Comparison of ENCODE assay signal across 8 cellular contexts in the genomic region with DNA sequence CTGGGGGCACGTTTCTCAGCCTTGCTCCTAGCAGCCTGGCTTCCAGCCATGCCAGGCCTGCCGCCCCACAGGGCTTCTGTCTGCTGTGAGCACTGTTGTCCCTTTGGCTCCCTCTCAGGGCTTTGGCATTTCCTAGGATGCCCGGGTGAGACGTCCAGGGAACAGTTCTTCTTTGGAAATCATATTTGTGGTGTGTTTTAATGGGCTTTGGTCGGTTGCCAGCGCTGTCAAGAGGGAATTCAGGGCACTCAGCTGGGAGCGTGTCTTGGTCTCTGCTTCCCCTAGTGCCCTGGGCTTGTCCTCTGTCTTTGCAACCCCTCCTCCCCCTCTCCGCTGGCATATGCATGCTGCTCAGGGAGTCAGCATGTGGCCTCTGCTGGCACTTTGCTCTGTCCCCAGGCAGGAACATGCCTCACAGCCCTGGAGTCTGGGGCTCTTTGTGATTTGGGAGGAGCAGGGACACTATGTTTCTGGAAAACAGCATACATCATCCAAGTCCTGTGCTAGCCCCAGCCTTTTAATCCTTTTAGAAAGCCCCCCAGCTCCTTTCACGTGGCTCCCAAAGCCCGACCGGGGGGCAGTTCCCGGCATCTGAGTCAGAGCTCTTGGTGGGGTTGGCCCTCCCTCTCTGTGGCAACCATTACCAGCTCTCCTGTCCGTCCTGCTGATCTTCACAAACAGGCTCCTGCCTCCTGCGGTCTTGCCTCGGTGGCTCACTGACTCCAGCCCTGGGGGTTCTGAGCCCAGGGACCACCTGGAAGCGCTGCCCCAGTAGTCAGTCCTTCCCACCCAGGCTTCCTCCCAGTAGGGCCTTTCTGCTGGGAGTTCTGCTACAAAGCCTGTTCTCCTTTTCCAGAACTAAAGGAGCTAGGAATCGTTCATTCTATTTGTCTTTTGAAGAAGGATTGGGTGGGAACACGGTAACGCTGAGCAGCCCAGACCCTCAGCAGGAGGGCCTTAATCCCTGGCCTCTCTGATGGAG. TPM values are rescaled to one million over a fixed set of nuclear protein-coding genes. Genes with fewer than 3 reads are reported as not detected.
DNase-seq lines count a peak whose midpoint lies in the region; ATAC-seq, FAIRE-seq and TF ChIP-seq lines count a peak whose summit lies in the region.

No MANE protein-coding gene starts in this region.

- H3K4me2 ChIP-seq in mammary epithelial cell (ENCODE audit: insufficient read depth, low read depth, low read length) = peak overlapping the region; percentile 53

- H3K36me3 ChIP-seq in mammary epithelial cell (ENCODE audit: insufficient read depth, low read length) = peaks cover 12% of the 10 kb centered on the region

- no peaks in the 10 kb centered on the region for H3K9me3 ChIP-seq in mammary epithelial cell (replicated peaks; ENCODE audit: insufficient read depth, low read length)

- H3K9ac ChIP-seq in mammary epithelial cell (ENCODE audit: insufficient read depth, low read length) = peak overlapping the region; percentile 72

- H2AFZ ChIP-seq in mammary epithelial cell (ENCODE audit: low read depth, low read length) = no peak overlapping the region

- FAIRE-seq in D721Med (lab: Jason Lieb, UNC) = no peak

- in situ Hi-C loops in mammary epithelial cell (cut with MboI; ENCODE audit: low sequenced_read_pairs in 2 of 2) = no loop called here

- TF ChIP-seq CTCF in mammary epithelial cell (conservative IDR thresholded peaks at IDR 0.05 in 1 of 2, IDR thresholded peaks at IDR 0.05 in 1 of 2; ENCODE audit: extremely low read depth in 1 of 2, insufficient read depth in 1 of 2, low read depth in 1 of 2, low read length in 2 of 2) = peak; percentile 2 to 31
- no peak for TF ChIP-seq CTCF in D721Med (IDR thresholded peaks at IDR 0.05; ENCODE audit: insufficient read depth, missing control alignments)

- H3K27ac ChIP-seq in mammary epithelial cell (ENCODE audit: insufficient read depth, low read depth, low read length) (peak overlapping the region; percentile 90), temporal lobe (ENCODE audit: low read depth, low read length) (peak overlapping the region; percentile 99)

- CTCF ChIA-PET in mammary epithelial cell (lab: Charles Lee; ENCODE audit: low non-redundant PET) = no interaction called here

- DNase-seq in LHCN-M2 (ENCODE audit: low read depth) (peak; percentile 99), mammary epithelial cell (peak; percentile 93), islet precursor cell (peak; percentile 75), D721Med (ENCODE audit: insufficient read length, low spot score) (no peak), T-helper 1 cell (no peak)

- BruUV-seq in mammary epithelial cell (replicated peaks; lab: Mats Ljungman, UMichigan) = no TSS peak

- ATAC-seq in HG02870 (IDR thresholded peaks at IDR 0.05; ENCODE audit: unreplicated experiment) (no peak), HG03469 (IDR thresholded peaks at IDR 0.05; ENCODE audit: unreplicated experiment) (no peak)

- WGBS in mammary epithelial cell (ENCODE audit: low coverage, missing lambda C conversion rate) = 2% methylated on average over 18 of the region's 19 CpGs

- no peak overlapping the region for H3K4me3 ChIP-seq in mammary epithelial cell (replicated peaks in 1 of 3; ENCODE audit: insufficient read depth in 1 of 3, low read depth in 2 of 3, low read length in 3 of 3)

- H4K20me1 ChIP-seq in mammary epithelial cell (ENCODE audit: insufficient read depth, low read length) = no peaks in the 10 kb centered on the region

- H3K79me2 ChIP-seq in mammary epithelial cell (ENCODE audit: insufficient read depth, low read length) = peaks cover 52% of the 10 kb centered on the region

- dilution Hi-C loops in mammary epithelial cell (cut with HindIII; ENCODE audit: low sequenced_read_pairs) = no loop called here

- peaks cover 97% of the 10 kb centered on the region for H3K4me1 ChIP-seq in mammary epithelial cell (ENCODE audit: insufficient read depth, low read length)

- no peaks in the 10 kb centered on the region for H3K27me3 ChIP-seq in mammary epithelial cell (ENCODE audit: insufficient read depth, low read length)

- intact Hi-C loops in mammary epithelial cell (cut with micrococcal nuclease) = no loop called here

RNA-seq across cellular contexts. Expression of a gene that starts 26.7 kb away (rescaled TPM):
- total RNA-seq in LHCN-M2 (2014; rRNA removed) (58.4 and 63.3 TPM in 2 replicates), mammary epithelial cell (100 to 1,000 TPM in 1 of 2 donors, 10 to 100 TPM in 1; 49.0 to 105 TPM), temporal lobe (36.1 TPM)
- polyA plus RNA-seq in LHCN-M2 (2012) = 83.4 TPM
- 85.8 TPM for polyA plus RNA-seq in mammary epithelial cell
- 78.9 TPM for polyA minus RNA-seq in mammary epithelial cell

RNA-seq across cellular contexts. Expression of a gene that starts 26.8 kb away (rescaled TPM):
- total RNA-seq in LHCN-M2 (2014; rRNA removed) (14.5 and 31.3 TPM in 2 replicates), mammary epithelial cell (10 to 100 TPM; 25.3 to 34.8 TPM), temporal lobe (6.6 TPM)
- polyA plus RNA-seq in LHCN-M2 (2012) = 11.7 TPM
- polyA plus RNA-seq in mammary epithelial cell = 14.5 TPM
- 27.2 TPM for polyA minus RNA-seq in mammary epithelial cell

RNA-seq across cellular contexts. Expression of a gene that starts 27.5 kb away (rescaled TPM):
- total RNA-seq in LHCN-M2 (2014; rRNA removed) (0.17 and 5.5 TPM in 2 replicates), mammary epithelial cell (1,000 to 10,000 TPM; 2,525 to 2,618 TPM), temporal lobe (3.7 TPM)
- polyA plus RNA-seq in LHCN-M2 (2012) = 2.7 TPM
- polyA plus RNA-seq in mammary epithelial cell = 1,059 TPM
- 2,510 TPM for polyA minus RNA-seq in mammary epithelial cell

Comparison
In these comparisons a context has a peak if more than half of its experiments do, and no peak if none do; other contexts are left out.
1. DNase-seq: peak in LHCN-M2 (single experiment), mammary epithelial cell (single experiment) and islet precursor cell (single experiment); none in D721Med (single experiment) and T-helper 1 cell (0 of 5).
2. RNA of a gene that starts 27.5 kb away (total RNA-seq): 2,525 to 2,618 TPM in mammary epithelial cell; 3.7 TPM in temporal lobe (single experiment) and 0.17 to 5.5 TPM in LHCN-M2; every median in the first group is over 100 times any median in the second.